ENCODE assay signal across 9 cellular contexts in genomic region chr4:99447079-99447478, GRCh38. TPM values are rescaled to one million over a fixed set of nuclear protein-coding genes. Genes with fewer than 3 reads are reported as not detected.
A peak's percentile ranks its signal among the peaks of the same experiment; 100 is the strongest.
DNase-seq lines count a peak whose midpoint lies in the region; ATAC-seq and TF ChIP-seq lines count a peak whose summit lies in the region.
"Had no signal": no experiment of that assay in that cellular context is flagged by ENCODE, and none has a peak within 500 bp of the region (broad histone marks: within the 10 kb centered on the region; RNA-seq: fewer than 3 reads in every experiment).

No MANE protein-coding gene starts in this region.

- no peak overlapping the region for H3K4me3 ChIP-seq in SK-N-MC
- H3K4me3 ChIP-seq in uterus = no peak overlapping the region

- H3K27ac ChIP-seq in SK-N-MC (no peak overlapping the region), uterus (no peak overlapping the region)

- H3K9me3 ChIP-seq in SK-N-MC (ENCODE audit: low read depth, low read length) (no peaks in the 10 kb centered on the region), uterus (no peaks in the 10 kb centered on the region)

- H3K4me1 ChIP-seq in uterus = no peaks in the 10 kb centered on the region

- H3K27me3 ChIP-seq in uterus = no peaks in the 10 kb centered on the region

- intact Hi-C loops in left colon (cut with DNase I, micrococcal nuclease) = no loop called here
- intact Hi-C loops in uterus (cut with DNase I; ENCODE audit: low total_unique reads) = no loop called here

- peak overlapping the region in 1 of 2 donors; percentile 8 for H3K27ac Mint-ChIP-seq in activated naive CD4-positive, alpha-beta T cell treated with anti-CD3 and anti-CD28 coated beads, Interleukin-2, amount 50 U/mL, for 72 hours
- H3K27ac Mint-ChIP-seq: activated naive CD8-positive, alpha-beta T cell had no signal

- peak; percentile 75 to 84 for ATAC-seq in activated naive CD4-positive, alpha-beta T cell treated with anti-CD3 and anti-CD28 coated beads, Interleukin-2, amount 50 U/mL, for 72 hours
- ATAC-seq in HG03045 (IDR thresholded peaks at IDR 0.05; ENCODE audit: unreplicated experiment) (peak; percentile 76), left colon (no peak)

- peak in 1 of 2 donors; percentile 13 for DNase-seq in activated naive CD4-positive, alpha-beta T cell treated with anti-CD3 and anti-CD28 coated beads, Interleukin-2, amount 50 U/mL, for 72 hours (ENCODE audit: low spot score in 2 of 2)
- DNase-seq in activated naive CD4-positive, alpha-beta T cell treated with anti-CD3 and anti-CD28 coated beads, Interleukin-2, amount 50 U/mL, for 16 hours = no peak
- DNase-seq in SK-N-MC (ENCODE audit: low read depth, low spot score) = no peak
- peak; percentile 67 for DNase-seq in left kidney (ENCODE audit: low read depth, low spot score)
- DNase-seq in left colon = no peak
- no peak for DNase-seq in uterus
- DNase-seq in KBM-7 = no peak

- H3K36me3 Mint-ChIP-seq in activated naive CD4-positive, alpha-beta T cell treated with anti-CD3 and anti-CD28 coated beads, Interleukin-2, amount 50 U/mL, for 72 hours = peaks cover 10 to 12% of the 10 kb centered on the region in 2 donors

- TF ChIP-seq POLR2A in uterus (IDR thresholded peaks at IDR 0.05) = no peak

- peaks cover 11% of the 10 kb centered on the region in 2 donors for H3K9me3 Mint-ChIP-seq in activated naive CD4-positive, alpha-beta T cell treated with anti-CD3 and anti-CD28 coated beads, Interleukin-2, amount 50 U/mL, for 72 hours

- in situ Hi-C loops in KBM-7 (cut with MboI; ENCODE audit: low pct_unique_long_range_greater_than_20kb, low sequenced_read_pairs) = no loop called here

- peak overlapping the region; percentile 2 for H3K9ac ChIP-seq in SK-N-MC (ENCODE audit: insufficient read length)

- no peaks in the 10 kb centered on the region for H3K36me3 ChIP-seq in SK-N-MC (ENCODE audit: insufficient read depth, low read length)
- no peaks in the 10 kb centered on the region for H3K36me3 ChIP-seq in uterus

- TF ChIP-seq CTCF in uterus (IDR thresholded peaks at IDR 0.05) = no peak

RNA-seq across cellular contexts. Expression of gene ADH7, which starts 11.9 kb away (rescaled TPM):
- total RNA-seq in activated naive CD4-positive, alpha-beta T cell treated with anti-CD3 and anti-CD28 coated beads, Interleukin-2, amount 50 U/mL, for 72 hours = not detected
- total RNA-seq in left colon = not detected
- total RNA-seq in uterus = not detected
